6 cellular contexts compared by ENCODE assay signal in genomic region chr19:48644355-48644754, GRCh38.
DNase-seq lines count a peak whose midpoint lies in the region; ATAC-seq and TF ChIP-seq lines count a peak whose summit lies in the region.

No MANE protein-coding gene starts in this region.

- no peak for ATAC-seq in activated naive CD8-positive, alpha-beta T cell treated with anti-CD3 and anti-CD28 coated beads, Interleukin-2, amount 50 U/mL, for 24 hours
- ATAC-seq in HG03342 (IDR thresholded peaks at IDR 0.05; ENCODE audit: unreplicated experiment) (no peak), GM18511 (IDR thresholded peaks at IDR 0.05; ENCODE audit: unreplicated experiment) (no peak)

- H3K79me2 ChIP-seq in DOHH2 (ENCODE audit: control insufficient read depth, low read length), result no peaks in the 10 kb centered on the region

- H3K27me3 Mint-ChIP-seq in activated naive CD8-positive, alpha-beta T cell treated with anti-CD3 and anti-CD28 coated beads, Interleukin-2, amount 50 U/mL, for 24 hours, result no peaks in the 10 kb centered on the region
- H3K27me3 Mint-ChIP-seq in nephron progenitor cell (ENCODE audit: low read depth, poor library complexity), result peaks cover 11% of the 10 kb centered on the region

- H3K36me3 ChIP-seq in DOHH2 (ENCODE audit: control insufficient read depth, low read length), result no peaks in the 10 kb centered on the region

- H4K20me1 ChIP-seq in DOHH2 (ENCODE audit: control insufficient read depth, insufficient read depth, low read depth, low read length), result no peaks in the 10 kb centered on the region

- H3K27me3 ChIP-seq in DOHH2 (ENCODE audit: control insufficient read depth, low read length), result no peaks in the 10 kb centered on the region

- no peaks in the 10 kb centered on the region for H3K9me2 ChIP-seq in DOHH2 (replicated peaks; ENCODE audit: control insufficient read depth, low read length)

- H3K9me3 Mint-ChIP-seq in activated naive CD8-positive, alpha-beta T cell treated with anti-CD3 and anti-CD28 coated beads, Interleukin-2, amount 50 U/mL, for 24 hours, result no peaks in the 10 kb centered on the region
- H3K9me3 Mint-ChIP-seq in nephron progenitor cell, result no peaks in the 10 kb centered on the region

- DNase-seq in activated naive CD8-positive, alpha-beta T cell treated with anti-CD3 and anti-CD28 coated beads, Interleukin-2, amount 50 U/mL, for 24 hours, result no peak
- DNase-seq in nephron progenitor cell, result no peak
- no peak for DNase-seq in NCI-H82 treated with DMSO at 0.1 percent for 48 hours (lab: John Stamatoyannopoulos, UW; ENCODE audit: unreplicated experiment)

- H3K4me2 ChIP-seq in DOHH2 (ENCODE audit: low read length), result peak overlapping the region; percentile 96

- peaks cover 20% of the 10 kb centered on the region for H3F3A ChIP-seq in DOHH2 (ENCODE audit: control insufficient read depth, insufficient read depth)

- no peaks in the 10 kb centered on the region for H3K9me3 ChIP-seq in DOHH2 (ENCODE audit: control insufficient read depth, insufficient read depth, low read length)

- H3K36me3 Mint-ChIP-seq in activated naive CD8-positive, alpha-beta T cell treated with anti-CD3 and anti-CD28 coated beads, Interleukin-2, amount 50 U/mL, for 24 hours (ENCODE audit: low read depth), result no peaks in the 10 kb centered on the region
- H3K36me3 Mint-ChIP-seq in nephron progenitor cell (ENCODE audit: low read depth), result peaks cover under 1% of the 10 kb centered on the region

- H3K4me1 ChIP-seq in DOHH2 (ENCODE audit: control insufficient read depth, low read length), result peaks cover 47% of the 10 kb centered on the region

- H3K27ac ChIP-seq in DOHH2 (ENCODE audit: low read depth, low read length), result no peak overlapping the region

- H3K27ac Mint-ChIP-seq in activated naive CD8-positive, alpha-beta T cell treated with anti-CD3 and anti-CD28 coated beads, Interleukin-2, amount 50 U/mL, for 24 hours, result peak overlapping the region; percentile 81
- H3K27ac Mint-ChIP-seq in nephron progenitor cell, result no peak overlapping the region

- TF ChIP-seq CTCF in DOHH2 (IDR thresholded peaks at IDR 0.05; ENCODE audit: low read depth, low read length, poor library complexity, severe bottlenecking) (no peak), nephron progenitor cell (IDR thresholded peaks at IDR 0.05) (no peak)

- H3K4me1 Mint-ChIP-seq in activated naive CD8-positive, alpha-beta T cell treated with anti-CD3 and anti-CD28 coated beads, Interleukin-2, amount 50 U/mL, for 24 hours, result peaks cover 33% of the 10 kb centered on the region
- peaks cover 41% of the 10 kb centered on the region for H3K4me1 Mint-ChIP-seq in nephron progenitor cell

- no peak overlapping the region for H3K4me3 Mint-ChIP-seq in activated naive CD8-positive, alpha-beta T cell treated with anti-CD3 and anti-CD28 coated beads, Interleukin-2, amount 50 U/mL, for 24 hours
- H3K4me3 Mint-ChIP-seq in nephron progenitor cell, result peak overlapping the region; percentile 92

- H3K4me3 ChIP-seq in DOHH2 (ENCODE audit: low read length), result peak overlapping the region; percentile 77
